13 cellular contexts compared by ENCODE assay signal in the genomic region with DNA sequence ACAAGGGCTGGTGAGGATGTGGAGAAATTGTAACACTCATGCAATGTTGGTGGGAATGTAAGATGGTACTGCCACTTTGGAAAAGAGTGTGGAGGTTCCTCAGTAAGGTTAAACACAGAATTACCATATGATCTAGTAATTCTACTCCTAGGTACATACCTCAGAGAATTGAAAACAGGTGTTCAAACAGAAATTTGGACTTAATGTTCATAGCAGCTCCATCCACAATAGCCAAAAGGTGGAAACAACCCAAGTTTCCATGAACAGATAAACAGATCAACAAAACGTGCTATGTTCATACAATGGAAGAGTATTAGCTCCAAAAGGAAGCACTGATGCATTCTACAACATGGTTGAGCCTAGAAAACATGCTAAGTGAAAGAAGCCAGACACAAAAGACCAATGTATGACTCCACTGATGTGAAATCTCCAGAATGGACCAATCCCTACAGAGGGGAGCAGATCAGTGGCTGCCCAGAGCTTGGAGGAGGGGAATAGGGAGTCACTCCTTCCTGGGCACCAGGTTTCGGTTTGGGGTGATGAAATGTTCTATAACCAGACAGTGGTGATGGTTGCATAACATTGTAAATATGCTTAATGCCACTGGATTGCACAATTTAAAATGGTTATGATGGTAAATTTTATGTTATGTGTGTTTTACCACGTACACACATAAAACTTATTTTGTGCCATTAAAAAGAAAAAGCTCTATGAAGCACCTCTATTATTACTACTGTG. TPM values are rescaled to one million over a fixed set of nuclear protein-coding genes. Genes with fewer than 3 reads are reported as not detected.
DNase-seq lines count a peak whose midpoint lies in the region; ATAC-seq and TF ChIP-seq lines count a peak whose summit lies in the region.
"Had no signal": no experiment of that assay in that cellular context is flagged by ENCODE, and none has a peak within 500 bp of the region (broad histone marks: within the 10 kb centered on the region; RNA-seq: fewer than 3 reads in every experiment).

No MANE protein-coding gene starts in this region.

- H3K4me1 ChIP-seq in upper lobe of right lung = peaks cover 7% of the 10 kb centered on the region

- intact Hi-C loops in upper lobe of right lung (cut with DNase I) = no loop called here

- no peak for DNase-seq in activated CD4-positive, alpha-beta T cell treated with anti-CD3 and anti-CD28 coated beads, Interleukin-2, amount 10 ng/mL, durations not matched to agents 7 days and 5 days
- DNase-seq in activated CD4-positive, alpha-beta T cell treated with anti-CD3 and anti-CD28 coated beads for 4 hours = no peak
- DNase-seq in NOMO-1 treated with dmso at 0.1 percent for 144 hours (lab: John Stamatoyannopoulos, UW; ENCODE audit: unreplicated experiment) = peak; percentile 69
- peak; percentile 76 for DNase-seq in fibroblast of pulmonary artery (ENCODE audit: low read depth)
- DNase-seq in upper lobe of right lung = peak; percentile 41
- no peak for DNase-seq in SHP77 treated with DMSO at 0.1 percent for 48 hours (lab: John Stamatoyannopoulos, UW)
- no peak for DNase-seq in activated naive CD8-positive, alpha-beta T cell treated with anti-CD3 and anti-CD28 coated beads for 36 hours
- DNase-seq: ACHN; activated T-cell treated with anti-CD3 and anti-CD28 coated beads, Interleukin-2, amount 50 U/mL, for 4 hours; NCI-H1417 treated with DMSO at 0.1 percent for 48 hours; Right ventricle myocardium superior had no signal

- H3K27me3 ChIP-seq in upper lobe of right lung = peaks cover 11% of the 10 kb centered on the region

- H3K27me3 Mint-ChIP-seq in activated CD4-positive, alpha-beta T cell treated with anti-CD3 and anti-CD28 coated beads, Interleukin-2, amount 10 ng/mL, durations not matched to agents 7 days and 5 days = peaks cover 53% of the 10 kb centered on the region
- H3K27me3 Mint-ChIP-seq in activated naive CD8-positive, alpha-beta T cell treated with anti-CD3 and anti-CD28 coated beads for 36 hours = peaks cover 28% of the 10 kb centered on the region

- ATAC-seq in upper lobe of right lung = peak; percentile 89
- no peak for ATAC-seq in GM21619 (IDR thresholded peaks at IDR 0.05; ENCODE audit: unreplicated experiment)
- ATAC-seq: activated T-cell treated with anti-CD3 and anti-CD28 coated beads, Interleukin-2, amount 50 U/mL, for 4 hours had no signal

- no peaks in the 10 kb centered on the region for H3K36me3 ChIP-seq in upper lobe of right lung

- no peak for TF ChIP-seq CTCF in fibroblast of pulmonary artery (IDR thresholded peaks at IDR 0.05; ENCODE audit: low read length, missing control alignments)
- TF ChIP-seq CTCF in upper lobe of right lung (IDR thresholded peaks at IDR 0.05) = no peak

- POLR2A ChIA-PET in activated CD4-positive, alpha-beta T cell treated with anti-CD3 and anti-CD28 coated beads, Interleukin-2, amount 10 ng/mL, durations not matched to agents 7 days and 5 days (lab: Charles Lee) = no interaction called here

- H3K4me3 ChIP-seq in fibroblast of pulmonary artery (replicated peaks; ENCODE audit: low read depth, low read length) (no peak overlapping the region), upper lobe of right lung (no peak overlapping the region)

- H3K9me3 ChIP-seq in upper lobe of right lung = no peaks in the 10 kb centered on the region

- peaks cover 2% of the 10 kb centered on the region for H3K36me3 Mint-ChIP-seq in activated CD4-positive, alpha-beta T cell treated with anti-CD3 and anti-CD28 coated beads, Interleukin-2, amount 10 ng/mL, durations not matched to agents 7 days and 5 days (ENCODE audit: low read depth)
- H3K36me3 Mint-ChIP-seq in activated naive CD8-positive, alpha-beta T cell treated with anti-CD3 and anti-CD28 coated beads for 36 hours = peaks cover 10% of the 10 kb centered on the region

- H3K4me3 Mint-ChIP-seq in activated CD4-positive, alpha-beta T cell treated with anti-CD3 and anti-CD28 coated beads, Interleukin-2, amount 10 ng/mL, durations not matched to agents 7 days and 5 days = no peak overlapping the region
- no peak overlapping the region for H3K4me3 Mint-ChIP-seq in activated naive CD8-positive, alpha-beta T cell treated with anti-CD3 and anti-CD28 coated beads for 36 hours
- H3K4me3 Mint-ChIP-seq: activated T-cell treated with anti-CD3 and anti-CD28 coated beads, Interleukin-2, amount 50 U/mL, for 4 hours had no signal

- H3K4me1 Mint-ChIP-seq in activated CD4-positive, alpha-beta T cell treated with anti-CD3 and anti-CD28 coated beads, Interleukin-2, amount 10 ng/mL, durations not matched to agents 7 days and 5 days = peaks cover 14% of the 10 kb centered on the region
- peaks cover 32% of the 10 kb centered on the region for H3K4me1 Mint-ChIP-seq in activated naive CD8-positive, alpha-beta T cell treated with anti-CD3 and anti-CD28 coated beads for 36 hours

- H3K27ac Mint-ChIP-seq in activated CD4-positive, alpha-beta T cell treated with anti-CD3 and anti-CD28 coated beads, Interleukin-2, amount 10 ng/mL, durations not matched to agents 7 days and 5 days = peak overlapping the region; percentile 4
- H3K27ac Mint-ChIP-seq in activated naive CD8-positive, alpha-beta T cell treated with anti-CD3 and anti-CD28 coated beads for 36 hours = no peak overlapping the region

- peaks cover 3% of the 10 kb centered on the region for H3K9me3 Mint-ChIP-seq in activated CD4-positive, alpha-beta T cell treated with anti-CD3 and anti-CD28 coated beads, Interleukin-2, amount 10 ng/mL, durations not matched to agents 7 days and 5 days
- peaks cover 12% of the 10 kb centered on the region for H3K9me3 Mint-ChIP-seq in activated naive CD8-positive, alpha-beta T cell treated with anti-CD3 and anti-CD28 coated beads for 36 hours

- H3K27ac ChIP-seq in upper lobe of right lung = no peak overlapping the region

- CTCF ChIA-PET in activated CD4-positive, alpha-beta T cell treated with anti-CD3 and anti-CD28 coated beads, Interleukin-2, amount 10 ng/mL, durations not matched to agents 7 days and 5 days (lab: Charles Lee) = interaction anchor here (1.1 to 1.7 kb wide), 3 partner anchors 26 to 47 kb away, joined by 3 to 4 read pairs (median 3); no protein-coding TSS in a partner anchor

RNA-seq across cellular contexts. Expression of a gene that starts 5.7 kb away (rescaled TPM):
- total RNA-seq in activated CD4-positive, alpha-beta T cell treated with anti-CD3 and anti-CD28 coated beads, Interleukin-2, amount 10 ng/mL, durations not matched to agents 7 days and 5 days = under 1 TPM; 0.29 to 0.77 TPM
- total RNA-seq in upper lobe of right lung = 1.3 TPM
- not detected for total RNA-seq in activated naive CD8-positive, alpha-beta T cell treated with anti-CD3 and anti-CD28 coated beads for 36 hours

RNA-seq across cellular contexts. Expression of a gene that starts 24.4 kb away (rescaled TPM):
- total RNA-seq in activated CD4-positive, alpha-beta T cell treated with anti-CD3 and anti-CD28 coated beads, Interleukin-2, amount 10 ng/mL, durations not matched to agents 7 days and 5 days = under 1 TPM in 1 of 2 experiments, not detected in 1; 0.25 TPM
- total RNA-seq in upper lobe of right lung = not detected
- under 1 TPM; 0.12 to 0.74 TPM for total RNA-seq in activated naive CD8-positive, alpha-beta T cell treated with anti-CD3 and anti-CD28 coated beads for 36 hours
- total RNA-seq: activated T-cell treated with anti-CD3 and anti-CD28 coated beads, Interleukin-2, amount 50 U/mL, for 4 hours; mononuclear cell had no signal

Comparison
In these comparisons a context has a peak if more than half of its experiments do, and no peak if none do; other contexts are left out.
1. DNase-seq: peak in NOMO-1 treated with dmso at 0.1 percent for 144 hours (single experiment), fibroblast of pulmonary artery (single experiment) and upper lobe of right lung (single experiment); none in activated CD4-positive, alpha-beta T cell treated with anti-CD3 and anti-CD28 coated beads, Interleukin-2, amount 10 ng/mL, durations not matched to agents 7 days and 5 days (single experiment), activated CD4-positive, alpha-beta T cell treated with anti-CD3 and anti-CD28 coated beads for 4 hours (0 of 2), SHP77 treated with DMSO at 0.1 percent for 48 hours (single experiment) and activated naive CD8-positive, alpha-beta T cell treated with anti-CD3 and anti-CD28 coated beads for 36 hours (single experiment).